ENCODE assay signal across 24 cellular contexts in the genomic region with DNA sequence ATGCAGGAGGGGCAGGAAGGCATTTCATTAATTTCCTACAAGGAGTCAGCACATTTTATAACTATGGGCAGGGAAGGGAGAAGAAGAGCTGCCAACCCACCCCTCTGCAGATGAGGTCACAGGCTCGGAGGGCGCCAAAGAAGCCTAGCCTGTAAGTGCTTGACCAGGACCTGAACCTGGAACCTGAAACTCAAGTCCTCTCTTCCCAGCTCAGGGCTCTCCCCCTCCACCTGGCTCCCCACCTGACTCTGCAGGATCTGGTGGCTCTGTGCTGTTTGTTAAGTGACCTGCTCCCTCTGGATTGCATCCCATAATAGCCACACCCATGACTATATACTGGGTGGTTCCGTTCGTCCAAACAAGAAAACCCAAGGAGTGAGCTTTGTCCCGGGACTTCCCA. TPM values are rescaled to one million over a fixed set of nuclear protein-coding genes. Genes with fewer than 3 reads are reported as not detected.
DNase-seq lines count a peak whose midpoint lies in the region; TF ChIP-seq lines count a peak whose summit lies in the region.
"Had no signal": no experiment of that assay in that cellular context is flagged by ENCODE, and none has a peak within 500 bp of the region (broad histone marks: within the 10 kb centered on the region; RNA-seq: fewer than 3 reads in every experiment).

No MANE protein-coding gene starts in this region.

- 51 to 58% methylated on average over 5 of the region's 5 CpGs for WGBS in esophagus squamous epithelium, 2 donors

- H3K9ac ChIP-seq in neural progenitor cell, result no peak overlapping the region

- H3K9me3 Mint-ChIP-seq in neural progenitor cell, result no peaks in the 10 kb centered on the region
- H3K9me3 Mint-ChIP-seq: activated CD4-positive, alpha-beta T cell treated with anti-CD3 and anti-CD28 coated beads, Interleukin-2, amount 10 ng/mL, durations not matched to agents 7 days and 5 days; naive B cell had no signal

- DNase-seq in Peyer's patch (peak in 2 of 3 donors; percentile 70 to 73), esophagus squamous epithelium (lab: John Stamatoyannopoulos, UW) (no peak), neural progenitor cell (ENCODE audit: low spot score) (no peak), tibial artery (no peak), NCI-H748 (lab: John Stamatoyannopoulos, UW; ENCODE audit: unreplicated experiment) (no peak), HK-2 (ENCODE audit: unreplicated experiment) (no peak)
- DNase-seq in stimulated activated CD4-positive, alpha-beta T cell treated with anti-CD3 and anti-CD28 coated beads, Interleukin-4, amount 100 ng/mL, for 4 hours, result no peak
- no peak for DNase-seq in activated CD4-positive, alpha-beta T cell treated with anti-CD3 and anti-CD28 coated beads, Interleukin-2, amount 50 U/mL, for 4 hours
- DNase-seq: activated CD4-positive, alpha-beta T cell treated with anti-CD3 and anti-CD28 coated beads, Interleukin-2, amount 10 ng/mL, durations not matched to agents 7 days and 5 days; activated CD8-positive, alpha-beta memory T cell treated with anti-CD3 and anti-CD28 coated beads, Interleukin-2, amount 50 U/mL, for 4 hours; activated effector memory CD4-positive, alpha-beta T cell treated with anti-CD3 and anti-CD28 coated beads, Interleukin-2, amount 50 U/mL, for 16 hours; foreskin fibroblast; hippocampal formation; islet precursor cell; mammary epithelial cell; naive B cell; NCI-H524 treated with DMSO at 0.1 percent for 48 hours; stimulated activated naive CD8-positive, alpha-beta T cell treated with anti-CD3 and anti-CD28 coated beads, Interleukin-15, Interleukin-2, amounts not matched to agents 100 U/mL and 50 U/mL, for 24 hours; T-helper 1 cell had no signal

- no peaks in the 10 kb centered on the region for H3K9me3 ChIP-seq in Peyer's patch
- no peaks in the 10 kb centered on the region for H3K9me3 ChIP-seq in esophagus squamous epithelium
- H3K9me3 ChIP-seq in neural progenitor cell (ENCODE audit: low read depth), result no peaks in the 10 kb centered on the region
- H3K9me3 ChIP-seq in tibial artery, result no peaks in the 10 kb centered on the region

- H3K27ac Mint-ChIP-seq in neural progenitor cell, result peak overlapping the region; percentile 33
- H3K27ac Mint-ChIP-seq: activated CD4-positive, alpha-beta T cell treated with anti-CD3 and anti-CD28 coated beads, Interleukin-2, amount 10 ng/mL, durations not matched to agents 7 days and 5 days had no signal

- H3K4me2 ChIP-seq in neural progenitor cell, result no peak overlapping the region

- H3K4me3 ChIP-seq in Peyer's patch, result no peak overlapping the region
- H3K4me3 ChIP-seq in esophagus squamous epithelium, result no peak overlapping the region
- no peak overlapping the region for H3K4me3 ChIP-seq in neural progenitor cell
- no peak overlapping the region for H3K4me3 ChIP-seq in tibial artery

- peak overlapping the region; percentile 44 to 89 (median 76) for H3K27ac ChIP-seq in Peyer's patch
- H3K27ac ChIP-seq in esophagus squamous epithelium, result peak overlapping the region in 3 of 4 donors; percentile 86 to 96 (median 87)
- no peak overlapping the region for H3K27ac ChIP-seq in neural progenitor cell
- H3K27ac ChIP-seq in tibial artery, result peak overlapping the region; percentile 83 to 84

- TF ChIP-seq POLR2A in Peyer's patch (IDR thresholded peaks at IDR 0.05) (no peak), esophagus squamous epithelium (IDR thresholded peaks at IDR 0.05) (no peak)

- no peaks in the 10 kb centered on the region for H3K36me3 Mint-ChIP-seq in neural progenitor cell
- H3K36me3 Mint-ChIP-seq: naive B cell had no signal

- intact Hi-C loops in esophagus squamous epithelium (cut with DNase I), result no loop called here
- intact Hi-C loops in tibial artery (cut with DNase I; ENCODE audit: low total_unique reads), result no loop called here

- H3F3A ChIP-seq in neural progenitor cell (ENCODE audit: low read depth), result no peaks in the 10 kb centered on the region

- peaks cover 2% of the 10 kb centered on the region for H3K27me3 Mint-ChIP-seq in neural progenitor cell (ENCODE audit: insufficient read depth, low read depth)

- no peak overlapping the region for H2AFZ ChIP-seq in neural progenitor cell (replicated peaks)

- H3K27me3 ChIP-seq in Peyer's patch, result no peaks in the 10 kb centered on the region
- H3K27me3 ChIP-seq in esophagus squamous epithelium, result no peaks in the 10 kb centered on the region
- no peaks in the 10 kb centered on the region for H3K27me3 ChIP-seq in neural progenitor cell
- H3K27me3 ChIP-seq in tibial artery, result no peaks in the 10 kb centered on the region

- H3K4me1 ChIP-seq in Peyer's patch (peaks cover 2 to 30% (median 12%) of the 10 kb centered on the region in 4 donors), esophagus squamous epithelium (peaks cover 20 to 39% (median 38%) of the 10 kb centered on the region in 3 donors), neural progenitor cell (no peaks in the 10 kb centered on the region), tibial artery (peaks cover 0 to 33% (median 27%) of the 10 kb centered on the region in 4 donors)

- no peak for TF ChIP-seq CTCF in Peyer's patch (IDR thresholded peaks at IDR 0.05)
- no peak for TF ChIP-seq CTCF in esophagus squamous epithelium (IDR thresholded peaks at IDR 0.05)
- TF ChIP-seq CTCF in neural progenitor cell (IDR thresholded peaks at IDR 0.05), result no peak
- no peak for TF ChIP-seq CTCF in tibial artery (IDR thresholded peaks at IDR 0.05)

- H3K36me3 ChIP-seq in Peyer's patch (no peaks in the 10 kb centered on the region), esophagus squamous epithelium (no peaks in the 10 kb centered on the region), neural progenitor cell (no peaks in the 10 kb centered on the region), tibial artery (no peaks in the 10 kb centered on the region)

- H4K20me1 ChIP-seq in neural progenitor cell (ENCODE audit: low read depth), result no peaks in the 10 kb centered on the region

- H3K4me3 Mint-ChIP-seq in neural progenitor cell, result no peak overlapping the region
- H3K4me3 Mint-ChIP-seq: activated CD4-positive, alpha-beta T cell treated with anti-CD3 and anti-CD28 coated beads, Interleukin-2, amount 10 ng/mL, durations not matched to agents 7 days and 5 days had no signal

- H3K79me2 ChIP-seq in neural progenitor cell (ENCODE audit: low read depth), result no peaks in the 10 kb centered on the region

- H3K4me1 Mint-ChIP-seq in neural progenitor cell, result peaks cover 15% of the 10 kb centered on the region

RNA-seq across cellular contexts. Expression of a gene that starts 27.3 kb away (rescaled TPM):
- total RNA-seq in Peyer's patch (not detected), esophagus squamous epithelium (1 to 10 TPM in 2 of 4 donors, not detected in 2; 5.9 to 6.6 TPM), neural progenitor cell (ENCODE audit: low replicate concordance) (not detected in 2 replicates)
- total RNA-seq: activated CD4-positive, alpha-beta T cell treated with anti-CD3 and anti-CD28 coated beads, Interleukin-2, amount 10 ng/mL, durations not matched to agents 7 days and 5 days; bronchial epithelial cell; dermis microvascular lymphatic vessel endothelial cell; endothelial cell of umbilical vein; mammary epithelial cell; osteocyte; ureter had no signal

Comparison
In these comparisons a context has a peak if more than half of its experiments do, and no peak if none do; other contexts are left out.
1. DNase-seq: peak in Peyer's patch (2 of 3); none in esophagus squamous epithelium (single experiment), neural progenitor cell (single experiment), tibial artery (0 of 2), NCI-H748 (single experiment), stimulated activated CD4-positive, alpha-beta T cell treated with anti-CD3 and anti-CD28 coated beads, Interleukin-4, amount 100 ng/mL, for 4 hours (0 of 2), HK-2 (single experiment) and activated CD4-positive, alpha-beta T cell treated with anti-CD3 and anti-CD28 coated beads, Interleukin-2, amount 50 U/mL, for 4 hours (0 of 2).